ENCODE assay signal across 20 cellular contexts in the genomic region with DNA sequence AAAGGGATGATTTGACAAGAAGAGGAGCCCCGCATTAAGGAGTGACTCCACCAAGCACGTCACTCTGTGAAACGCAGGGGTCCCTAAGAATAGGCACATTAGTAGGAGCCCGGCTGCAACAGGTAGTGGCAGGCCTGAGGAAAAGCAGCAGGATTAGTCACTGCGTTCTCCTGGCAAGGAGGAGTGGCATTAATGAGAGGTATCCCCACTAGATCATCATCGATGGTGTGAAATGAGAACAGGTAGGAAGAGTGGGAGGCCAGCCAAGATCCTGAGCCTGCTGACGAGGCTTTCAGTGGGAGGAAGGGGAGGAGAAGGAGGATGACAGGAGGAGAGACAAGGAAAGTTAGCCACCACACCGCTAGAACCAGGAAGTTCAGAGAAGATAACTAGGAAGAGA. TPM values are rescaled to one million over a fixed set of nuclear protein-coding genes. Genes with fewer than 3 reads are reported as not detected.
"Had no signal": no experiment of that assay in that cellular context is flagged by ENCODE, and none has a peak within 500 bp of the region (broad histone marks: within the 10 kb centered on the region; RNA-seq: fewer than 3 reads in every experiment).

No MANE protein-coding gene starts in this region.

- H3K4me3 ChIP-seq: body of pancreas, lung, thyroid gland had no signal

- H3K36me3 ChIP-seq: thyroid gland had no signal

- DNase-seq: activated CD4-positive, alpha-beta T cell treated with anti-CD3 and anti-CD28 coated beads, Interleukin-2, amount 50 U/mL, for 4 hours; activated gamma-delta T cell treated with Interleukin-2 at 50 U/mL for 16 hours; body of pancreas; effector CD8-positive, alpha-beta T cell; foreskin melanocyte; glutamatergic neuron; islet precursor cell; retina; stimulated activated CD8-positive, alpha-beta memory T cell treated with anti-CD3 and anti-CD28 coated beads, Interleukin-4, amount 100 ng/mL, for 48 hours; stimulated activated naive CD4-positive, alpha-beta T cell treated with Interleukin-2 at 50 U/mL for 16 hours; thyroid gland had no signal

- H3K9me3 ChIP-seq: body of pancreas, thyroid gland had no signal

- H3K27me3 ChIP-seq: body of pancreas, thyroid gland had no signal

- H3K9me3 Mint-ChIP-seq: central memory CD8-positive, alpha-beta T cell; dendritic cell treated with granulocyte-macrophage colony-stimulating factor and Interleukin-4, amounts not matched to agents 40 ng/mL and 50 ng/mL, for 4 days; mesothelial cell of epicardium; nephron; T-helper 2 cell treated with Interferon-gamma antibody and Interleukin-4, amounts not matched to agents 5 μg/mL and 100 μg/mL, for 36 hours had no signal

- H3K27me3 Mint-ChIP-seq: central memory CD8-positive, alpha-beta T cell had no signal

- H3K4me3 Mint-ChIP-seq: activated naive CD8-positive, alpha-beta T cell; central memory CD8-positive, alpha-beta T cell; dendritic cell treated with granulocyte-macrophage colony-stimulating factor and Interleukin-4, amounts not matched to agents 40 ng/mL and 50 ng/mL, for 4 days; mesothelial cell of epicardium; nephron; T-helper 2 cell treated with Interferon-gamma antibody and Interleukin-4, amounts not matched to agents 5 μg/mL and 100 μg/mL, for 36 hours had no signal

- H3K27ac Mint-ChIP-seq: activated naive CD8-positive, alpha-beta T cell; dendritic cell treated with granulocyte-macrophage colony-stimulating factor and Interleukin-4, amounts not matched to agents 40 ng/mL and 50 ng/mL, for 4 days; mesothelial cell of epicardium; nephron; T-helper 2 cell treated with Interferon-gamma antibody and Interleukin-4, amounts not matched to agents 5 μg/mL and 100 μg/mL, for 36 hours had no signal

- ATAC-seq: body of pancreas, left lobe of liver had no signal

- H3K36me3 Mint-ChIP-seq: activated naive CD8-positive, alpha-beta T cell; mesothelial cell of epicardium had no signal

- H3K27ac ChIP-seq: body of pancreas, thyroid gland had no signal

RNA-seq across cellular contexts. Expression of gene NRXN2, which starts 38.6 kb away (rescaled TPM):
- total RNA-seq: endothelial cell of umbilical vein had no signal
